ENCODE assay signal across 20 cellular contexts in the genomic region with DNA sequence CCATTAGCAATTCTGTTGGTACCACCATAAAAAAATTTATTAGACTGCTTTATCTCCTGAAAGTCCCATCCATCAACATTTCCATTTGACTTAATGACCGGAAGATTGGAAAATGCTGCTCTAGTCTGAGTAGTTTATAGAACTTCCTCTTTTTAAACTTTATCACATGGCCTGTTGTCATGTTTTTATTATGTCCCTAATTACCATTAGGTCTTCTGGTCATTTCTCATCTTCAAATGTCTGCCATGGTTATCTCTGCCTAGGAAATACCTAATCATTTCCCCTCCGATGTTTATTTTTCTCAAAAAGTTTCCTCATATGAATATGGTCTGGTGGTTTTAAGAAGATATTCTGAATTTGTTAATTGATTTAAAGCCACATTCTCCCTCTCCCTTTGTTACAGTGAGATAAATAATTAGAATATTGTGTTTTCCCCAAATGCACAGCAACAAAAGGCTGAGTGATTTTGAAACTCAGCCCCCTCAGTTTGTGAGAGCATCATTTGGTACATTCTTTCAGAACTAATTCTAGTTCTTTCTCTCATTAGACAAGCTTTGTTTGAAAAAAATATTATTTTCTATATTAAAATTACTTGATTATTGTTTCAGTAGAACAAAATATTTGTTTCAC.
"Had no signal": no experiment of that assay in that cellular context is flagged by ENCODE, and none has a peak within 500 bp of the region (broad histone marks: within the 10 kb centered on the region; RNA-seq: fewer than 3 reads in every experiment).

No MANE protein-coding gene starts in this region.

- H3K27ac ChIP-seq: gastroesophageal sphincter, left ventricle myocardium inferior, lower lobe of right lung, neural progenitor cell, pancreas, upper lobe of right lung, vagina had no signal

- ATAC-seq: esophagus mucosa; gastroesophageal sphincter; left cardiac atrium; lower lobe of right lung; natural killer cell treated with Interleukin-12 subunit alpha and Interleukin-12 subunit beta and Interleukin-15 and Interleukin-18, amount 100 ng/mL, for 72 hours; pancreas; right cardiac atrium; upper lobe of right lung had no signal

- H3K9me3 ChIP-seq: gastroesophageal sphincter, left ventricle myocardium inferior, lower lobe of right lung, pancreas, upper lobe of right lung, vagina had no signal

- DNase-seq: effector memory CD4-positive, alpha-beta T cell; glutamatergic neuron; immature natural killer cell; left cardiac atrium; left ventricle myocardium inferior; lower lobe of right lung; mesenchymal stem cell; midbrain; nucleus accumbens; pancreas; right cardiac atrium; small intestine; stimulated activated CD4-positive, alpha-beta T cell treated with anti-CD3 and anti-CD28 coated beads, Interleukin-12 subunit alpha, Interleukin-12 subunit beta, amount 100 ng/mL, for 4 hours; stimulated activated naive CD4-positive, alpha-beta T cell treated with Interleukin-2 at 50 U/mL for 16 hours; upper lobe of right lung had no signal

- H3K27me3 ChIP-seq: gastroesophageal sphincter, neural progenitor cell, pancreas, upper lobe of right lung, vagina had no signal

- H3K4me1 ChIP-seq: gastroesophageal sphincter, left ventricle myocardium inferior, lower lobe of right lung, neural progenitor cell, pancreas, upper lobe of right lung, vagina had no signal

- H3K4me3 ChIP-seq: gastroesophageal sphincter, left ventricle myocardium inferior, lower lobe of right lung, neural progenitor cell, pancreas, upper lobe of right lung, vagina had no signal

- H3K36me3 ChIP-seq: gastroesophageal sphincter, left ventricle myocardium inferior, lower lobe of right lung, neural progenitor cell, pancreas, upper lobe of right lung, vagina had no signal
